In genomic region chr1:223876643-223877042, GRCh38 we compare ENCODE assay signal across 33 cellular contexts.
"Had no signal": no experiment of that assay in that cellular context is flagged by ENCODE, and none has a peak within 500 bp of the region (broad histone marks: within the 10 kb centered on the region; RNA-seq: fewer than 3 reads in every experiment).

No MANE protein-coding gene starts in this region.

- H3K9me3 ChIP-seq: esophagus muscularis mucosa, gastroesophageal sphincter had no signal

- H3K27ac Mint-ChIP-seq: activated CD4-positive, alpha-beta memory T cell treated with anti-CD3 and anti-CD28 coated beads, Interleukin-2, amount 10 ng/mL, durations not matched to agents 7 days and 5 days; activated CD4-positive, alpha-beta T cell treated with anti-CD3 and anti-CD28 coated beads, Interleukin-2, amount 10 ng/mL, durations not matched to agents 7 days and 5 days; activated naive CD8-positive, alpha-beta T cell; activated T-cell treated with anti-CD3 and anti-CD28 coated beads, Interleukin-2, amount 50 U/mL, for 24 hours; activated T-cell treated with anti-CD3 and anti-CD28 coated beads, Interleukin-2, amount 50 U/mL, for 72 hours; dendritic cell treated with granulocyte-macrophage colony-stimulating factor and Interleukin-4, amounts not matched to agents 40 ng/mL and 50 ng/mL, for 4 days; endodermal cell; WTC11 had no signal

- H2AFZ ChIP-seq: hepatocyte had no signal

- H3K9me3 Mint-ChIP-seq: activated CD4-positive, alpha-beta memory T cell treated with anti-CD3 and anti-CD28 coated beads, Interleukin-2, amount 10 ng/mL, durations not matched to agents 7 days and 5 days; activated CD4-positive, alpha-beta T cell treated with anti-CD3 and anti-CD28 coated beads, Interleukin-2, amount 10 ng/mL, durations not matched to agents 7 days and 5 days; activated T-cell treated with anti-CD3 and anti-CD28 coated beads, Interleukin-2, amount 50 U/mL, for 24 hours; activated T-cell treated with anti-CD3 and anti-CD28 coated beads, Interleukin-2, amount 50 U/mL, for 72 hours; central memory CD8-positive, alpha-beta T cell; dendritic cell treated with granulocyte-macrophage colony-stimulating factor and Interleukin-4, amounts not matched to agents 40 ng/mL and 50 ng/mL, for 4 days had no signal

- FAIRE-seq: astrocyte, bronchial epithelial cell had no signal

- DNase-seq: activated CD4-positive, alpha-beta memory T cell treated with anti-CD3 and anti-CD28 coated beads, Interleukin-2, amount 10 ng/mL, durations not matched to agents 7 days and 5 days; activated CD4-positive, alpha-beta T cell treated with anti-CD3 and anti-CD28 coated beads for 1 hour; activated CD4-positive, alpha-beta T cell treated with anti-CD3 and anti-CD28 coated beads for 4 hours; activated CD4-positive, alpha-beta T cell treated with anti-CD3 and anti-CD28 coated beads, Interleukin-2, amount 10 ng/mL, durations not matched to agents 7 days and 5 days; activated CD4-positive, alpha-beta T cell treated with anti-CD3 and anti-CD28 coated beads, Interleukin-2, amount 50 U/mL, for 4 hours; activated CD8-positive, alpha-beta memory T cell treated with anti-CD3 and anti-CD28 coated beads, Interleukin-2, amount 50 U/mL, for 48 hours; activated gamma-delta T cell treated with Interleukin-2 at 50 U/mL for 16 hours; activated naive CD4-positive, alpha-beta T cell treated with anti-CD3 and anti-CD28 coated beads, Interleukin-2, amount 50 U/mL, for 16 hours; activated naive CD4-positive, alpha-beta T cell treated with Interleukin-2 at 50 U/mL for 16 hours; activated T-cell treated with anti-CD3 and anti-CD28 coated beads for 4 hours; activated T-cell treated with anti-CD3 and anti-CD28 coated beads, Interleukin-2, amount 50 U/mL, for 24 hours; activated T-cell treated with anti-CD3 and anti-CD28 coated beads, Interleukin-2, amount 50 U/mL, for 72 hours; amniotic stem cell; anterior cingulate cortex; brain microvascular endothelial cell; dorsolateral prefrontal cortex; effector memory CD4-positive, alpha-beta T cell; endodermal cell; erythroblast; foreskin keratinocyte; heart right ventricle; T-helper 2 cell had no signal

- H3K4me1 Mint-ChIP-seq: activated CD4-positive, alpha-beta memory T cell treated with anti-CD3 and anti-CD28 coated beads, Interleukin-2, amount 10 ng/mL, durations not matched to agents 7 days and 5 days; activated CD4-positive, alpha-beta T cell treated with anti-CD3 and anti-CD28 coated beads, Interleukin-2, amount 10 ng/mL, durations not matched to agents 7 days and 5 days; central memory CD8-positive, alpha-beta T cell had no signal

- H3K36me3 Mint-ChIP-seq: activated naive CD8-positive, alpha-beta T cell had no signal

- H3K4me2 ChIP-seq: hepatocyte had no signal

- H3K4me3 Mint-ChIP-seq: activated CD4-positive, alpha-beta memory T cell treated with anti-CD3 and anti-CD28 coated beads, Interleukin-2, amount 10 ng/mL, durations not matched to agents 7 days and 5 days; activated CD4-positive, alpha-beta T cell treated with anti-CD3 and anti-CD28 coated beads, Interleukin-2, amount 10 ng/mL, durations not matched to agents 7 days and 5 days; activated naive CD8-positive, alpha-beta T cell; activated T-cell treated with anti-CD3 and anti-CD28 coated beads, Interleukin-2, amount 50 U/mL, for 24 hours; activated T-cell treated with anti-CD3 and anti-CD28 coated beads, Interleukin-2, amount 50 U/mL, for 72 hours; central memory CD8-positive, alpha-beta T cell; dendritic cell treated with granulocyte-macrophage colony-stimulating factor and Interleukin-4, amounts not matched to agents 40 ng/mL and 50 ng/mL, for 4 days; endodermal cell; WTC11 had no signal

- H3K4me1 ChIP-seq: esophagus muscularis mucosa, gastroesophageal sphincter, heart right ventricle had no signal

- ATAC-seq: activated T-cell treated with anti-CD3 and anti-CD28 coated beads, Interleukin-2, amount 50 U/mL, for 72 hours; foreskin keratinocyte; gastroesophageal sphincter; heart right ventricle; WTC11 had no signal

- H3K27me3 Mint-ChIP-seq: dendritic cell treated with granulocyte-macrophage colony-stimulating factor and Interleukin-4, amounts not matched to agents 40 ng/mL and 50 ng/mL, for 4 days had no signal

- H3K27me3 ChIP-seq: brain microvascular endothelial cell, esophagus muscularis mucosa, foreskin keratinocyte, hepatocyte had no signal

- H3K36me3 ChIP-seq: brain microvascular endothelial cell, esophagus muscularis mucosa, gastroesophageal sphincter, heart right ventricle had no signal

- H3K79me2 ChIP-seq: hepatocyte had no signal

- H3K27ac ChIP-seq: brain microvascular endothelial cell, coronary artery, dorsolateral prefrontal cortex, esophagus muscularis mucosa, foreskin keratinocyte, gastroesophageal sphincter, heart right ventricle, hepatocyte, VCaP had no signal

- H3K4me3 ChIP-seq: coronary artery, dorsolateral prefrontal cortex, esophagus muscularis mucosa, gastroesophageal sphincter, heart right ventricle, hepatocyte had no signal
